26 cellular contexts compared by ENCODE assay signal in genomic region chr6:96151707-96152106, GRCh38.
"Had no signal": no experiment of that assay in that cellular context is flagged by ENCODE, and none has a peak within 500 bp of the region (broad histone marks: within the 10 kb centered on the region; RNA-seq: fewer than 3 reads in every experiment).

No MANE protein-coding gene starts in this region.

- FAIRE-seq: HepG2 had no signal

- H3K27ac ChIP-seq: PC-9, Peyer's patch, SJCRH30 had no signal

- ATAC-seq: HepG2, Right ventricle myocardium inferior, SK-N-SH treated with all-trans-retinoic acid at 6 μM for 48 hours had no signal

- DNase-seq: IMR-90; Karpas-422; KG1; MG63; NCI-H1092; NCI-H1105 treated with DMSO at 0.1 percent for 48 hours; NCI-H1417 treated with DMSO at 0.1 percent for 48 hours; NCI-H146; NCI-H1694 treated with DMSO at 0.1 percent for 48 hours; NCI-H1930; NCI-H2081 treated with DMSO at 0.1 percent for 48 hours; NCI-H2171; NCI-H226; NCI-H446; NCI-H510A; NCI-H524 treated with DMSO at 0.1 percent for 48 hours; NCI-H69; NCI-H774; NK-92 treated with Interleukin-12 subunit alpha and Interleukin-12 subunit beta, amount 100 ng/mL, for 24 hours; PC-9; Peyer's patch; SHP77 treated with DMSO at 0.1 percent for 48 hours; SJCRH30 had no signal
